8 cellular contexts compared by ENCODE assay signal in genomic region chr16:15888072-15888976, GRCh38. TPM values are rescaled to one million over a fixed set of nuclear protein-coding genes. Genes with fewer than 3 reads are reported as not detected.
A peak's percentile ranks its signal among the peaks of the same experiment; 100 is the strongest.
DNase-seq lines count a peak whose midpoint lies in the region; ATAC-seq and TF ChIP-seq lines count a peak whose summit lies in the region.

A gene with protein sequence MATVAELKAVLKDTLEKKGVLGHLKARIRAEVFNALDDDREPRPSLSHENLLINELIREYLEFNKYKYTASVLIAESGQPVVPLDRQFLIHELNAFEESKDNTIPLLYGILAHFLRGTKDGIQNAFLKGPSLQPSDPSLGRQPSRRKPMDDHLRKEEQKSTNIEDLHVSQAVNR (minus strand): TSS chr16:15888603. CDS start chr16:15888585, 18 bp downstream.

- H3K27me3 ChIP-seq in SU-DHL-6 (ENCODE audit: low read length) (no peaks in the 10 kb centered on the region), parathyroid adenoma (ENCODE audit: control insufficient read depth, insufficient read depth, low read length) (no peaks in the 10 kb centered on the region), tibial nerve (no peaks in the 10 kb centered on the region)

- H3K9me2 ChIP-seq in SU-DHL-6 (replicated peaks; ENCODE audit: insufficient read depth, low read length): no peaks in the 10 kb centered on the region

- H3K4me3 Mint-ChIP-seq in activated naive CD8-positive, alpha-beta T cell treated with anti-CD3 and anti-CD28 coated beads, Interleukin-2, amount 10 ng/mL, durations not matched to agents 7 days and 5 days: peak within 1 kb of the TSS; percentile 96

- peaks cover 13% of the 10 kb centered on the region for H3K36me3 Mint-ChIP-seq in activated naive CD8-positive, alpha-beta T cell treated with anti-CD3 and anti-CD28 coated beads, Interleukin-2, amount 10 ng/mL, durations not matched to agents 7 days and 5 days

- H3K27ac ChIP-seq in SU-DHL-6 (ENCODE audit: low read depth, low read length): peak within 1 kb of the TSS; percentile 63
- peak within 1 kb of the TSS; percentile 83 for H3K27ac ChIP-seq in parathyroid adenoma
- H3K27ac ChIP-seq in tibial nerve: peak within 1 kb of the TSS; percentile 44 to 96 (median 91)

- peak within 1 kb of the TSS; percentile 97 for H3K27ac Mint-ChIP-seq in activated naive CD8-positive, alpha-beta T cell treated with anti-CD3 and anti-CD28 coated beads, Interleukin-2, amount 10 ng/mL, durations not matched to agents 7 days and 5 days

- H3K4me1 ChIP-seq in parathyroid adenoma (peaks cover 12% of the 10 kb centered on the region), tibial nerve (peaks cover 0 to 31% (median 12%) of the 10 kb centered on the region in 4 donors)

- peaks cover 29% of the 10 kb centered on the region for H3K4me1 Mint-ChIP-seq in activated naive CD8-positive, alpha-beta T cell treated with anti-CD3 and anti-CD28 coated beads, Interleukin-2, amount 10 ng/mL, durations not matched to agents 7 days and 5 days

- H3K4me2 ChIP-seq in SU-DHL-6 (ENCODE audit: low read depth, low read length, poor library complexity, severe bottlenecking) (peak within 1 kb of the TSS; percentile 66), parathyroid adenoma (ENCODE audit: low read length) (peak within 1 kb of the TSS; percentile 68)

- H3K36me3 ChIP-seq in SU-DHL-6 (ENCODE audit: low read length): peaks cover 6% of the 10 kb centered on the region; the same call in 1 of the 2 replicates
- H3K36me3 ChIP-seq in parathyroid adenoma (ENCODE audit: control insufficient read depth, insufficient read depth, low read length): no peaks in the 10 kb centered on the region
- H3K36me3 ChIP-seq in tibial nerve: peaks cover 0 to 5% (median 0%) of the 10 kb centered on the region in 3 donors

- no peak for TF ChIP-seq CTCF in GM12865 (IDR thresholded peaks at IDR 0.05; ENCODE audit: insufficient read depth, low read depth, low read length, missing control alignments)
- TF ChIP-seq CTCF in SU-DHL-6 (IDR thresholded peaks at IDR 0.05; ENCODE audit: insufficient read depth, low read length, poor library complexity, severe bottlenecking): no peak
- no peak for TF ChIP-seq CTCF in parathyroid adenoma (IDR thresholded peaks at IDR 0.05)
- peak in 4 of 5 experiments; percentile 19 to 82 (median 48) for TF ChIP-seq CTCF in tibial nerve (IDR thresholded peaks at IDR 0.05)

- POLR2A ChIA-PET in activated naive CD8-positive, alpha-beta T cell treated with anti-CD3 and anti-CD28 coated beads, Interleukin-2, amount 10 ng/mL, durations not matched to agents 7 days and 5 days (lab: Charles Lee): interaction anchor here (0.5 to 2.3 kb wide), 22 partner anchors 9 to 245 kb away, joined by 3 to 20 read pairs (median 4); partner anchors contain the start of gene MARF1

- H3K27me3 Mint-ChIP-seq in activated naive CD8-positive, alpha-beta T cell treated with anti-CD3 and anti-CD28 coated beads, Interleukin-2, amount 10 ng/mL, durations not matched to agents 7 days and 5 days: no peaks in the 10 kb centered on the region

- H3K79me2 ChIP-seq in SU-DHL-6 (ENCODE audit: insufficient read depth, low read length): peaks cover 42% of the 10 kb centered on the region
- H3K79me2 ChIP-seq in parathyroid adenoma: peaks cover 30% of the 10 kb centered on the region

- H3K9ac ChIP-seq in SU-DHL-6 (ENCODE audit: low read length): peak within 1 kb of the TSS; percentile 87
- peak within 1 kb of the TSS; percentile 97 for H3K9ac ChIP-seq in parathyroid adenoma

- DNase-seq in GM12865 (ENCODE audit: low read depth): peak; percentile 100
- peak; percentile 96 for DNase-seq in NCI-H128 (lab: John Stamatoyannopoulos, UW; ENCODE audit: unreplicated experiment)
- DNase-seq in activated naive CD8-positive, alpha-beta T cell treated with anti-CD3 and anti-CD28 coated beads, Interleukin-2, amount 10 ng/mL, durations not matched to agents 7 days and 5 days: peak; percentile 99
- DNase-seq in Right ventricle myocardium inferior (ENCODE audit: missing footprints): peak; percentile 100
- DNase-seq in tibial nerve (ENCODE audit: low spot score in 2 of 2): peak; percentile 99 to 100

- no peaks in the 10 kb centered on the region for H3K9me3 ChIP-seq in SU-DHL-6 (ENCODE audit: insufficient read depth, low read length)
- H3K9me3 ChIP-seq in parathyroid adenoma (ENCODE audit: control insufficient read depth, low read length): no peaks in the 10 kb centered on the region
- H3K9me3 ChIP-seq in tibial nerve: no peaks in the 10 kb centered on the region

- intact Hi-C loops in Right ventricle myocardium inferior (cut with DNase I): loop anchor here (5.0 kb wide), 2 partner anchors 64 to 134 kb away; no protein-coding TSS in a partner anchor

- TF ChIP-seq EP300 in tibial nerve (IDR thresholded peaks at IDR 0.05): peak; percentile 77 to 79

- H3K4me3 ChIP-seq in GM12865 (ENCODE audit: low read depth, low read length) (peak within 1 kb of the TSS; percentile 98), SU-DHL-6 (ENCODE audit: insufficient read depth, low read length, poor library complexity, severe bottlenecking) (peak within 1 kb of the TSS; percentile 95), parathyroid adenoma (ENCODE audit: low read depth, low read length) (peak within 1 kb of the TSS; percentile 78), tibial nerve (peak within 1 kb of the TSS; percentile 70 to 97 (median 93))

- no peaks in the 10 kb centered on the region for H3K9me3 Mint-ChIP-seq in activated naive CD8-positive, alpha-beta T cell treated with anti-CD3 and anti-CD28 coated beads, Interleukin-2, amount 10 ng/mL, durations not matched to agents 7 days and 5 days

- peak; percentile 56 to 72 for TF ChIP-seq POLR2A in tibial nerve (IDR thresholded peaks at IDR 0.05)

- no peaks in the 10 kb centered on the region for H3F3A ChIP-seq in SU-DHL-6 (ENCODE audit: insufficient read depth)

- ATAC-seq in HG02678 (IDR thresholded peaks at IDR 0.05; ENCODE audit: unreplicated experiment) (peak; percentile 98), Right ventricle myocardium inferior (peak; percentile 100)
- ATAC-seq in activated naive CD8-positive, alpha-beta T cell treated with anti-CD3 and anti-CD28 coated beads, Interleukin-2, amount 10 ng/mL, durations not matched to agents 7 days and 5 days (ENCODE audit: low read depth): peak; percentile 98

- no peaks in the 10 kb centered on the region for H4K20me1 ChIP-seq in SU-DHL-6 (ENCODE audit: low read depth, low read length)

- 0 to 1% methylated on average over 41 of the region's 41 CpGs for WGBS in tibial nerve, 2 donors

- H2AFZ ChIP-seq in SU-DHL-6 (ENCODE audit: low read depth, low read length, severe bottlenecking) (peak within 1 kb of the TSS; percentile 78), parathyroid adenoma (peak within 1 kb of the TSS; percentile 99)

RNA-seq across cellular contexts. Expression of the gene that starts here (rescaled TPM):
- 10 to 100 TPM; 36.6 to 47.3 TPM for total RNA-seq in activated naive CD8-positive, alpha-beta T cell treated with anti-CD3 and anti-CD28 coated beads, Interleukin-2, amount 10 ng/mL, durations not matched to agents 7 days and 5 days
- total RNA-seq in Right ventricle myocardium inferior (32.0 TPM), tibial nerve (10 to 100 TPM; 23.7 to 42.0 (median 25.0) TPM)

Comparison
In these comparisons a context has a peak if more than half of its experiments do, and no peak if none do; other contexts are left out.
1. Peak in every context shown above with its lines: DNase-seq, ATAC-seq, H3K4me3 ChIP-seq and H3K27ac ChIP-seq.
2. CTCF ChIP-seq: peak in tibial nerve (4 of 5); none in GM12865 (single experiment), SU-DHL-6 (single experiment) and parathyroid adenoma (single experiment).